Comparison of ENCODE assay signal across 8 cellular contexts in the genomic region with DNA sequence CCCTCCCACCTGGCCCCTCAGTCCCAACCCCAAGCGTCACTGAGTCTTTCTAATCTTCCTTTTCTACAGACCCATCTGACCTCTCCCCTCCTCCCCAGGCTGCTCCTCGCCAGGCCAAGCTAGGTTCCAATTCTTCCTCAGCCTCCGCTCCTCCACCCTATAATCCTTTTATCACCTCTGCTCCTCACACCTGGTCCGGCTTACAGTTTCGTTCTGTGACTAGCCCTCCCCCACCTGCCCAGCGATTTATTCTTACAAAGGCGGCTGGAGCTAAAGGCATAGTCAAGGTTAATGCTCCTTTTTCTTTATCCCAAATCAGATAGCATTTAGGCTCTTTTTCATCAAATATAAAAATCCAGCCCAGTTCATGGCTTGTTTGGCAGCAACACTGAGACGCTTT.
DNase-seq lines count a peak whose midpoint lies in the region; TF ChIP-seq lines count a peak whose summit lies in the region.
"Not testable (repeated sequence)": the region's sequence is repeated elsewhere in the genome, so short reads cannot be mapped to it uniquely, and the experiment has no call there.

No MANE protein-coding gene starts in this region.

- not testable (repeated sequence) for H3K9ac ChIP-seq in H9 (ENCODE audit: extremely low read depth, insufficient read length, low read length); endodermal cell (ENCODE audit: extremely low read depth, low read length, poor library complexity, severe bottlenecking); mesendoderm (ENCODE audit: low read length)

- H3K9me3 Mint-ChIP-seq in H9: peaks cover 18 to 29% of the 10 kb centered on the region in 2 experiments
- H3K9me3 Mint-ChIP-seq in HFFc6, nephron progenitor cell: not testable (repeated sequence)
- peaks cover 25% of the 10 kb centered on the region for H3K9me3 Mint-ChIP-seq in endodermal cell

- not testable (repeated sequence) for H3K27me3 ChIP-seq in H9 (ENCODE audit: insufficient read depth, low read length); WERI-Rb-1 (ENCODE audit: insufficient read depth, low read depth, severe bottlenecking); endodermal cell (ENCODE audit: control insufficient read depth, insufficient read depth, low read length, poor library complexity, severe bottlenecking); mesendoderm (ENCODE audit: insufficient read depth, low read length, poor library complexity)

- not testable (repeated sequence) for H3K4ac ChIP-seq in H9 (ENCODE audit: low read depth, low read length); mesendoderm (ENCODE audit: low read depth, low read length)

- H3K18ac ChIP-seq in H9 (ENCODE audit: insufficient read length, low read depth, low read length); mesendoderm (ENCODE audit: low read length): not testable (repeated sequence)

- H4K91ac ChIP-seq in H9 (ENCODE audit: insufficient read length, low read depth, low read length): not testable (repeated sequence)

- not testable (repeated sequence) for H3K4me2 ChIP-seq in H9 (ENCODE audit: insufficient read depth, insufficient read length, low read length); mesendoderm (ENCODE audit: low read length)

- H2BK5ac ChIP-seq in H9 (ENCODE audit: insufficient read length, low read length); mesendoderm (ENCODE audit: low read length): not testable (repeated sequence)

- peaks cover 12 to 27% (median 26%) of the 10 kb centered on the region in 3 experiments for H3K36me3 Mint-ChIP-seq in H9 (ENCODE audit: insufficient read depth in 1 of 3, low read depth in 3 of 3)
- H3K36me3 Mint-ChIP-seq in HFFc6 (ENCODE audit: low read depth); nephron progenitor cell (ENCODE audit: low read depth): not testable (repeated sequence)
- H3K36me3 Mint-ChIP-seq in endodermal cell (ENCODE audit: low read depth): peaks cover 14% of the 10 kb centered on the region

- not testable (repeated sequence) for H4K8ac ChIP-seq in H9 (replicated peaks; ENCODE audit: insufficient read length, low read depth, low read length); mesendoderm (ENCODE audit: low read depth, low read length)

- H3K27ac Mint-ChIP-seq in H9 (peak overlapping the region in 2 of 3 experiments; percentile 21 to 66; a peak in 3 of 7 replicates), endodermal cell (peak overlapping the region; percentile 73), nephron progenitor cell (peak overlapping the region; percentile 5)
- not testable (repeated sequence) for H3K27ac Mint-ChIP-seq in HFFc6

- no CpG with 5 or more reads among the region's 8 CpGs for WGBS in H9 (ENCODE audit: extremely low coverage, insufficient read length, low lambda C conversion rate)
- WGBS in endodermal cell (ENCODE audit: insufficient coverage in 1 of 2, insufficient read length in 1 of 2), 2 experiments: 53 to 55% methylated on average over 4 to 8 of the region's 8 CpGs
- no CpG with 5 or more reads among the region's 8 CpGs for WGBS in mesendoderm (ENCODE audit: extremely low coverage, insufficient coverage, low lambda C conversion rate)

- not testable (repeated sequence) for H2AK5ac ChIP-seq in H9 (ENCODE audit: insufficient read length, low read length); mesendoderm (ENCODE audit: low read length)

- not testable (repeated sequence) for H3K4me3 ChIP-seq in WERI-Rb-1 (ENCODE audit: low read depth, low read length); endodermal cell (ENCODE audit: low read length); mesendoderm (ENCODE audit: low read length)

- not testable (repeated sequence) for DNase-seq in H9, HFFc6, nephron progenitor cell
- peak; percentile 68 for DNase-seq in NCI-H82 (lab: John Stamatoyannopoulos, UW)
- peak; percentile 36 for DNase-seq in NCI-H82 treated with DMSO at 0.1 percent for 48 hours (lab: John Stamatoyannopoulos, UW; ENCODE audit: unreplicated experiment)
- DNase-seq in WERI-Rb-1: peak; percentile 85
- peak; percentile 66 for DNase-seq in endodermal cell
- DNase-seq in mesendoderm: peak; percentile 35

- H3K4me1 Mint-ChIP-seq in H9 (peaks cover 57 to 69% of the 10 kb centered on the region in 2 experiments), HFFc6 (ENCODE audit: low read depth) (peaks cover 57% of the 10 kb centered on the region), endodermal cell (peaks cover 53% of the 10 kb centered on the region), nephron progenitor cell (peaks cover 14% of the 10 kb centered on the region)

- H3K36me3 ChIP-seq in WERI-Rb-1; endodermal cell (ENCODE audit: control insufficient read depth, insufficient read depth, low read length); mesendoderm (ENCODE audit: control insufficient read depth, insufficient read depth, low read length): not testable (repeated sequence)

- H3K27ac ChIP-seq in H9 (ENCODE audit: insufficient read length, low read depth, low read length); endodermal cell (ENCODE audit: low read depth, low read length); mesendoderm (ENCODE audit: low read depth, low read length): not testable (repeated sequence)
- H3K27ac ChIP-seq in WERI-Rb-1: peak overlapping the region; percentile 47

- H3K79me2 ChIP-seq in H9 (ENCODE audit: insufficient read depth, low read length); mesendoderm (ENCODE audit: control insufficient read depth, insufficient read depth, low read length): not testable (repeated sequence)

- not testable (repeated sequence) for H3K27me3 Mint-ChIP-seq in H9 (ENCODE audit: low read depth); endodermal cell (ENCODE audit: insufficient read depth); nephron progenitor cell (ENCODE audit: low read depth, poor library complexity)
- H3K27me3 Mint-ChIP-seq in HFFc6 (ENCODE audit: insufficient read depth): peaks cover 18% of the 10 kb centered on the region

- not testable (repeated sequence) for H3T11ph ChIP-seq in H9 (ENCODE audit: low read length)

- not testable (repeated sequence) for H2BK120ac ChIP-seq in H9 (ENCODE audit: low read depth, low read length, poor library complexity, severe bottlenecking); mesendoderm (ENCODE audit: low read depth, low read length)

- H4K20me1 ChIP-seq in H9 (ENCODE audit: control insufficient read depth, insufficient read depth, insufficient read length): not testable (repeated sequence)

- not testable (repeated sequence) for H2BK20ac ChIP-seq in H9 (ENCODE audit: low read depth, low read length, poor library complexity, severe bottlenecking)

- not testable (repeated sequence) for H3K14ac ChIP-seq in H9 (ENCODE audit: insufficient read depth, low read length)

- H3K23me2 ChIP-seq in H9 (ENCODE audit: insufficient read length, low read depth, low read length, poor library complexity, severe bottlenecking): not testable (repeated sequence)

- not testable (repeated sequence) for H3K4me3 Mint-ChIP-seq in H9, nephron progenitor cell
- H3K4me3 Mint-ChIP-seq in HFFc6 (peak overlapping the region; percentile 44; the same call in 1 of the 2 replicates), endodermal cell (peak overlapping the region; percentile 12)

- not testable (repeated sequence) for H3K56ac ChIP-seq in H9 (ENCODE audit: insufficient read length, low read depth, low read length); mesendoderm (ENCODE audit: low read length)

- H3K9me3 ChIP-seq in H9 (ENCODE audit: control insufficient read depth, low read depth, low read length); WERI-Rb-1 (ENCODE audit: severe bottlenecking): not testable (repeated sequence)
- peaks cover 16% of the 10 kb centered on the region for H3K9me3 ChIP-seq in endodermal cell (ENCODE audit: control insufficient read depth, low read length)

- not testable (repeated sequence) for H2AFZ ChIP-seq in H9 (ENCODE audit: low read length)

- H4K5ac ChIP-seq in H9 (ENCODE audit: insufficient read length, low read depth, low read length); mesendoderm (ENCODE audit: low read length): not testable (repeated sequence)

- not testable (repeated sequence) for H2BK12ac ChIP-seq in H9 (ENCODE audit: insufficient read length, low read depth, low read length)

- H2BK15ac ChIP-seq in H9 (ENCODE audit: low read depth, low read length); mesendoderm (replicated peaks; ENCODE audit: low read depth): not testable (repeated sequence)

- H3K79me1 ChIP-seq in H9 (ENCODE audit: insufficient read depth, low read depth, low read length, poor library complexity, severe bottlenecking); mesendoderm (ENCODE audit: low read length): not testable (repeated sequence)

- H3K4me1 ChIP-seq in H9 (ENCODE audit: insufficient read depth, low read length); endodermal cell (ENCODE audit: control insufficient read depth, insufficient read depth, low read length); mesendoderm (ENCODE audit: control insufficient read depth, low read depth, low read length): not testable (repeated sequence)

- H3K23ac ChIP-seq in H9 (ENCODE audit: insufficient read length, low read depth, low read length); mesendoderm (ENCODE audit: low read length): not testable (repeated sequence)

- TF ChIP-seq CTCF in H9 (conservative IDR thresholded peaks at IDR 0.05); HFFc6 (IDR thresholded peaks at IDR 0.05); WERI-Rb-1 (IDR thresholded peaks at IDR 0.05; ENCODE audit: low read depth, low read length); endodermal cell (conservative IDR thresholded peaks at IDR 0.05); nephron progenitor cell (IDR thresholded peaks at IDR 0.05): not testable (repeated sequence)
